ENCODE assay signal across 12 cellular contexts in genomic region chr6:157813191-157813590, GRCh38. TPM values are rescaled to one million over a fixed set of nuclear protein-coding genes. Genes with fewer than 3 reads are reported as not detected.
DNase-seq lines count a peak whose midpoint lies in the region; ATAC-seq and TF ChIP-seq lines count a peak whose summit lies in the region.
"Had no signal": no experiment of that assay in that cellular context is flagged by ENCODE, and none has a peak within 500 bp of the region (broad histone marks: within the 10 kb centered on the region; RNA-seq: fewer than 3 reads in every experiment).

No MANE protein-coding gene starts in this region.

- peaks cover 15% of the 10 kb centered on the region; the same call in 1 of the 2 replicates for H3K36me3 Mint-ChIP-seq in HFFc6 (ENCODE audit: low read depth)

- H3K4me1 Mint-ChIP-seq in HFFc6 (ENCODE audit: low read depth) = peaks cover 40% of the 10 kb centered on the region
- peaks cover 53% of the 10 kb centered on the region for H3K4me1 Mint-ChIP-seq in stimulated activated naive CD8-positive, alpha-beta T cell treated with anti-CD3 and anti-CD28 coated beads, Interleukin-15, amount 100 ng/mL, for 72 hours

- in situ Hi-C loops in G401 (cut with HindIII; ENCODE audit: low sequenced_read_pairs) = no loop called here

- TF ChIP-seq CTCF in HFFc6 (IDR thresholded peaks at IDR 0.05) (no peak), choroid plexus epithelial cell (conservative IDR thresholded peaks at IDR 0.05; ENCODE audit: low read depth, low read length) (no peak), mucosa of descending colon (IDR thresholded peaks at IDR 0.05) (no peak)

- H3K4me3 ChIP-seq in choroid plexus epithelial cell (ENCODE audit: low read depth, low read length) (no peak overlapping the region), mucosa of descending colon (no peak overlapping the region)

- DNase-seq in HFFc6 (no peak), choroid plexus epithelial cell (ENCODE audit: low read depth) (peak; percentile 52), mucosa of descending colon (peak in 1 of 3 donors; percentile 26), HPDE6-E6E7 (ENCODE audit: extremely low spot score) (no peak), anterior cingulate cortex (lab: John Stamatoyannopoulos, UW) (no peak), AG08395 (ENCODE audit: low spot score) (no peak), G401 (ENCODE audit: low spot score) (no peak)
- DNase-seq in stimulated activated naive CD8-positive, alpha-beta T cell treated with anti-CD3 and anti-CD28 coated beads, Interleukin-15, amount 100 ng/mL, for 72 hours = no peak
- DNase-seq: Kasumi-1, NCI-H526, nucleus accumbens, T-helper 17 cell had no signal

- H3K9me3 ChIP-seq in mucosa of descending colon = no peaks in the 10 kb centered on the region

- H3K27me3 Mint-ChIP-seq in HFFc6 (ENCODE audit: insufficient read depth) = no peaks in the 10 kb centered on the region
- H3K27me3 Mint-ChIP-seq in stimulated activated naive CD8-positive, alpha-beta T cell treated with anti-CD3 and anti-CD28 coated beads, Interleukin-15, amount 100 ng/mL, for 72 hours = no peaks in the 10 kb centered on the region
- H3K27me3 Mint-ChIP-seq: T-helper 17 cell had no signal

- intact Hi-C loops in mucosa of descending colon (cut with DNase I, micrococcal nuclease) = no loop called here

- no peaks in the 10 kb centered on the region for H3K4me1 ChIP-seq in mucosa of descending colon (ENCODE audit: low read depth)

- peak overlapping the region; percentile 94 for H3K27ac Mint-ChIP-seq in HFFc6
- peak overlapping the region; percentile 13 to 88 for H3K27ac Mint-ChIP-seq in stimulated activated naive CD8-positive, alpha-beta T cell treated with anti-CD3 and anti-CD28 coated beads, Interleukin-15, amount 100 ng/mL, for 72 hours
- H3K27ac Mint-ChIP-seq: T-helper 17 cell had no signal

- no peaks in the 10 kb centered on the region for H3K36me3 ChIP-seq in mucosa of descending colon (ENCODE audit: low read depth)

- no peaks in the 10 kb centered on the region for H3K9me3 Mint-ChIP-seq in HFFc6
- peaks cover 17 to 25% of the 10 kb centered on the region in 2 donors for H3K9me3 Mint-ChIP-seq in stimulated activated naive CD8-positive, alpha-beta T cell treated with anti-CD3 and anti-CD28 coated beads, Interleukin-15, amount 100 ng/mL, for 72 hours

- peak; percentile 28 for ATAC-seq in mucosa of descending colon
- peak; percentile 37 for ATAC-seq in stimulated activated naive CD8-positive, alpha-beta T cell treated with anti-CD3 and anti-CD28 coated beads, Interleukin-15, amount 100 ng/mL, for 72 hours
- ATAC-seq: T-helper 17 cell had no signal

- H3K4me3 Mint-ChIP-seq in HFFc6 = peak overlapping the region; percentile 62; the same call in 1 of the 2 replicates
- H3K4me3 Mint-ChIP-seq in stimulated activated naive CD8-positive, alpha-beta T cell treated with anti-CD3 and anti-CD28 coated beads, Interleukin-15, amount 100 ng/mL, for 72 hours = peak overlapping the region; percentile 28 to 50
- H3K4me3 Mint-ChIP-seq: T-helper 17 cell had no signal

RNA-seq across cellular contexts. Expression of gene SNX9, which starts 9.9 kb away (rescaled TPM):
- total RNA-seq in HFFc6 (2021; fragmentation: NEBNext Ultra II Directional; extraction: Animal tissue kit (Norgen Biotek cat#: 25700)) = 10 to 100 TPM; 37.2 to 46.6 (median 40.9) TPM
- 10 to 100 TPM; 55.0 to 69.6 (median 68.0) TPM for total RNA-seq in mucosa of descending colon
- total RNA-seq in G401 (2014; rRNA removed; shearing (Covaris generic)) = 13.2 and 20.5 TPM in 2 replicates
